Comparison of ENCODE assay signal across 8 cellular contexts in the genomic region with DNA sequence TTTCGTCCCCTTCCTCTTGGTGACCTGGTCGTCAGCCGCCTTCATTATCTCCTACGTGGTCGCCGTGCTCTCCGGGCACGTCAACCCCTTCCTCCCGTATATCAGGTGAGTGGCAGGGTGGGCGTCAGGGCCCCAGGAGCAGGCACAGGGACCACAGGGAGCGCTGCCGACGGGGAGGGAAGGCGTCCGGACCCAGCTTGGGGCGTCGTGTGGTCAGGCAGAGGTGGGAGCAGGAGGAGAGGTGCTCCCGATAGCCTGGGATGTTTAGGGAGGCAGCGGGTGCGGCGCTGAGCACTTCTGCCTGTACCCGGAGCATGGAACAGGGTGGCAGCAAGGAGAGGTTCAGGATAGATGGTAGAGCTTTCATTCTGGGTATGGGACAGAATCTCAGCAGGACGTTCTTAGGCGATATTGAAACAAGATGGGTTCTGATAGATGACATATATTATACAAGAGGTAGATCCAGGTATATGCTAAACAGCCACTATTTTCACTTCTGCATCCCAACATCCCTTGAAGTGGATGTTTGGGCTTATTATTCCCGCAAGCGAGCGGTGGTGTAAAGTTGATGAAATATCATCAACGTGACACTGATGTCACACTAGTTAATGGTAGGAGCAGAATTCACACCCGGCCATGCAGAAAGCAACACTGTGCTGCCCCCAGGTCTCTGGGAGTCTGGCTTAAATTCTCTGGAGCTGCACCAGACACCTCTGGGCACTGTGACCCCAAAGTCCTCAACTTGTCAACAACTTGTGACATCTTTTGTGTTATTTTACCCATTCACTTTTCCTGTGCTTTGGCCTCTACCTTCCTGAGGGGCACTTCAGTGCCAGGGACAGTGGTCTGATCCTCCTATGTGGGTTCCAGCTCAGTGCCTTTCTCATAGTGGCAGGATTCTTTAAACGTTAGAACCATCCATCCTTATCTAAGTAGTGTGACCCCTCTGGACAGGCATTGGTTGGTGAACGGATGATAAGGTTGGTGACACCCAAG. TPM values are rescaled to one million over a fixed set of nuclear protein-coding genes. Genes with fewer than 3 reads are reported as not detected.
DNase-seq lines count a peak whose midpoint lies in the region; ATAC-seq and TF ChIP-seq lines count a peak whose summit lies in the region.

No MANE protein-coding gene starts in this region.

- peak overlapping the region; percentile 81 for H3K27ac ChIP-seq in CD8-positive, alpha-beta memory T cell (ENCODE audit: low read depth, low read length)
- H3K27ac ChIP-seq in VCaP (peak overlapping the region; percentile 87), neutrophil (peak overlapping the region; percentile 94)

- H3K9me3 Mint-ChIP-seq in CD8-positive, alpha-beta memory T cell, result no peaks in the 10 kb centered on the region

- ATAC-seq in GM19397 (IDR thresholded peaks at IDR 0.05; ENCODE audit: unreplicated experiment), result peak; percentile 21
- peak; percentile 2 for ATAC-seq in HG03521 (IDR thresholded peaks at IDR 0.05; ENCODE audit: unreplicated experiment)

- peak in 2 of 5 donors; percentile 29 to 48 for DNase-seq in CD8-positive, alpha-beta memory T cell
- DNase-seq in fibroblast of the aortic adventitia (ENCODE audit: low read depth), result peak; percentile 31
- no peak for DNase-seq in T1000 (lab: John Stamatoyannopoulos, UW)
- no peak for DNase-seq in NCI-H1930 (lab: John Stamatoyannopoulos, UW)

- peaks cover 8% of the 10 kb centered on the region for H3K4me1 ChIP-seq in CD8-positive, alpha-beta memory T cell (ENCODE audit: insufficient read depth, low read length)
- H3K4me1 ChIP-seq in neutrophil (ENCODE audit: control insufficient read depth in 1 of 2, insufficient read depth in 1 of 2, low read depth in 1 of 2, low read length in 1 of 2), result peaks cover 44 to 59% of the 10 kb centered on the region in 2 experiments

- peak overlapping the region; percentile 28 to 99 (median 80) for H3K27ac Mint-ChIP-seq in CD8-positive, alpha-beta memory T cell

- peaks cover 12 to 20% (median 15%) of the 10 kb centered on the region in 3 donors for H3K4me1 Mint-ChIP-seq in CD8-positive, alpha-beta memory T cell

- peak overlapping the region; percentile 80 to 95 (median 91) for H3K4me3 Mint-ChIP-seq in CD8-positive, alpha-beta memory T cell

- H3K9me3 ChIP-seq in CD8-positive, alpha-beta memory T cell (ENCODE audit: low read length), result no peaks in the 10 kb centered on the region
- no peaks in the 10 kb centered on the region for H3K9me3 ChIP-seq in neutrophil

- peaks cover 0 to 4% (median 2%) of the 10 kb centered on the region in 3 donors for H3K36me3 Mint-ChIP-seq in CD8-positive, alpha-beta memory T cell

- TF ChIP-seq CTCF in VCaP (conservative IDR thresholded peaks at IDR 0.05) (no peak), fibroblast of the aortic adventitia (IDR thresholded peaks at IDR 0.05; ENCODE audit: insufficient read depth, low read length) (no peak), neutrophil (IDR thresholded peaks at IDR 0.05) (no peak)

- POLR2A ChIA-PET in CD8-positive, alpha-beta memory T cell (lab: Charles Lee), result interaction anchor here (0.7 to 1.2 kb wide), 2 partner anchors 48 to 1678 kb away, joined by 3 to 4 read pairs; partner anchors contain the start of genes ACTR6 and GNPTAB

- H3K36me3 ChIP-seq in CD8-positive, alpha-beta memory T cell (ENCODE audit: insufficient read depth, low read length), result no peaks in the 10 kb centered on the region
- H3K36me3 ChIP-seq in neutrophil, result no peaks in the 10 kb centered on the region

- H3K27me3 ChIP-seq in CD8-positive, alpha-beta memory T cell (ENCODE audit: insufficient read depth, low read length, poor library complexity, severe bottlenecking), result no peaks in the 10 kb centered on the region
- no peaks in the 10 kb centered on the region for H3K27me3 ChIP-seq in neutrophil

- peaks cover 0 to 2% of the 10 kb centered on the region in 2 donors for H3K27me3 Mint-ChIP-seq in CD8-positive, alpha-beta memory T cell

- H3K4me3 ChIP-seq in CD8-positive, alpha-beta memory T cell (ENCODE audit: low read length), result peak overlapping the region; percentile 86
- H3K4me3 ChIP-seq in fibroblast of the aortic adventitia (ENCODE audit: low read depth, low read length) (peak overlapping the region; percentile 95), neutrophil (ENCODE audit: low read depth in 1 of 2, low read length in 1 of 2) (peak overlapping the region; percentile 85 to 93)

- CTCF ChIA-PET in CD8-positive, alpha-beta memory T cell (lab: Charles Lee), result interaction anchor here (0.9 to 1.5 kb wide), 3 partner anchors 40 to 105 kb away, joined by 3 to 6 read pairs (median 4); partner anchors contain the start of gene GNPTAB

RNA-seq across cellular contexts. Expression of gene DRAM1, which starts 0.7 kb away (rescaled TPM):
- 1 to 10 TPM; 8.9 to 9.7 TPM for total RNA-seq in CD8-positive, alpha-beta memory T cell
- polyA plus RNA-seq in CD8-positive, alpha-beta memory T cell, result 5.5 TPM
- 18.1 and 41.5 TPM in 2 replicates for total RNA-seq in fibroblast of the aortic adventitia (ENCODE audit: low replicate concordance)

RNA-seq across cellular contexts. Expression of gene GNPTAB, which starts 47.4 kb away (rescaled TPM):
- 10 to 100 TPM; 62.1 to 64.7 TPM for total RNA-seq in CD8-positive, alpha-beta memory T cell
- 49.7 TPM for polyA plus RNA-seq in CD8-positive, alpha-beta memory T cell
- total RNA-seq in fibroblast of the aortic adventitia (ENCODE audit: low replicate concordance), result 31.5 and 38.3 TPM in 2 replicates
